ENCODE assay signal across 2 cellular contexts in the genomic region with DNA sequence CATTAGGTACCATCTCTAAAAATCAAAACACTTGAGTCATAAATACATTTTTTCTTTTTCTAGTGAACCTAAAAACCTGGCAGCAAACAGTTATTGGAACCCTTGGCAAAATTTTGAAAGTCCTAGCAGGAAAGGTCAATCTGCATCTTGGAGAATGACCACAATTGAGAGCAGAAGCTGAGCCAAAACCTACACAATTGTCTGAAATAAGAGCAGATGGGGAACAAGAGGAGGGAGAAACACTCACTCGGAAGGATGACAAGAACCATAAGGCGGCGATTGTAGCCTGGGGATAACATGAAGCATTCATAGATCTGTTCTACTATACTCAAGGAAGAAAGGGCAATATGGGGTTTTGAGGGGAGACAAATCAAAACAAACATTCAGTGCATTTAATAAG.
TF ChIP-seq lines count a peak whose summit lies in the region.

No MANE protein-coding gene starts in this region.

TF ChIP-seq in IMR-90, 13 proteins besides CTCF, POLR2A, EP300 and RAD21:
- TF ChIP-seq RFX5 (IDR thresholded peaks at IDR 0.05; ENCODE audit: low read depth, low read length) (no peak), SMC3 (IDR thresholded peaks at IDR 0.05; ENCODE audit: low read depth, low read length) (no peak), CEBPB (IDR thresholded peaks at IDR 0.05; ENCODE audit: low read depth, low read length) (no peak), RCOR1 (IDR thresholded peaks at IDR 0.05; ENCODE audit: insufficient replicate concordance, low read length) (no peak), CHD1 (IDR thresholded peaks at IDR 0.05; ENCODE audit: low read depth, low read length) (no peak), NFE2L2 (IDR thresholded peaks at IDR 0.05; ENCODE audit: low read depth, low read length) (no peak), FOS (IDR thresholded peaks at IDR 0.05; ENCODE audit: low read depth, low read length) (no peak), MAZ (IDR thresholded peaks at IDR 0.05; ENCODE audit: borderline replicate concordance, low read depth, low read length) (no peak), ELK1 (IDR thresholded peaks at IDR 0.05; ENCODE audit: borderline replicate concordance, low read depth, low read length) (no peak), MAFK (IDR thresholded peaks at IDR 0.05; ENCODE audit: low read depth, low read length) (no peak), MXI1 (IDR thresholded peaks at IDR 0.05; ENCODE audit: borderline replicate concordance, low read depth, low read length) (no peak), BHLHE40 (IDR thresholded peaks at IDR 0.05; ENCODE audit: low read depth, low read length) (no peak)
- TF ChIP-seq, protein P1, sequence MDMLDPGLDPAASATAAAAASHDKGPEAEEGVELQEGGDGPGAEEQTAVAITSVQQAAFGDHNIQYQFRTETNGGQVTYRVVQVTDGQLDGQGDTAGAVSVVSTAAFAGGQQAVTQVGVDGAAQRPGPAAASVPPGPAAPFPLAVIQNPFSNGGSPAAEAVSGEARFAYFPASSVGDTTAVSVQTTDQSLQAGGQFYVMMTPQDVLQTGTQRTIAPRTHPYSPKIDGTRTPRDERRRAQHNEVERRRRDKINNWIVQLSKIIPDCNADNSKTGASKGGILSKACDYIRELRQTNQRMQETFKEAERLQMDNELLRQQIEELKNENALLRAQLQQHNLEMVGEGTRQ (IDR thresholded peaks at IDR 0.05; ENCODE audit: low read depth, low read length) = no peak

TF ChIP-seq in endothelial cell of umbilical vein, 7 proteins besides CTCF, POLR2A, EP300 and RAD21:
- TF ChIP-seq MAX (IDR thresholded peaks at IDR 0.05; ENCODE audit: insufficient read depth, insufficient read length) = no peak
- no peak for TF ChIP-seq GATA2 (IDR thresholded peaks at IDR 0.05; ENCODE audit: insufficient read depth, insufficient read length, low read depth, low read length)
- no peak for TF ChIP-seq MYC (IDR thresholded peaks at IDR 0.05; ENCODE audit: low read depth, low read length)
- TF ChIP-seq EZH2 (IDR thresholded peaks at IDR 0.05; ENCODE audit: borderline replicate concordance, low read depth, low read length, severe bottlenecking) = no peak
- TF ChIP-seq JUN (IDR thresholded peaks at IDR 0.05; ENCODE audit: borderline replicate concordance, insufficient read depth, insufficient read length, low read depth) = no peak
- no peak for TF ChIP-seq POLR2AphosphoS5 (IDR thresholded peaks at IDR 0.05; ENCODE audit: insufficient read depth, low read depth, low read length)
- TF ChIP-seq FOS (IDR thresholded peaks at IDR 0.05; ENCODE audit: borderline replicate concordance, insufficient read depth, low read length) = no peak
